Comparison of ENCODE assay signal across 8 cellular contexts in genomic region chr6:27517928-27518787, GRCh38. TPM values are rescaled to one million over a fixed set of nuclear protein-coding genes. Genes with fewer than 3 reads are reported as not detected.
DNase-seq lines count a peak whose midpoint lies in the region; ATAC-seq and TF ChIP-seq lines count a peak whose summit lies in the region.

No MANE protein-coding gene starts in this region.

- peaks cover 40% of the 10 kb centered on the region for H3K27me3 Mint-ChIP-seq in dendritic cell treated with granulocyte-macrophage colony-stimulating factor and Interleukin-4, amounts not matched to agents 40 ng/mL and 50 ng/mL, for 4 days
- H3K27me3 Mint-ChIP-seq in naive thymus-derived CD8-positive, alpha-beta T cell, result peaks cover 13 to 34% (median 25%) of the 10 kb centered on the region in 5 donors

- no peaks in the 10 kb centered on the region for H3K4me1 Mint-ChIP-seq in dendritic cell treated with granulocyte-macrophage colony-stimulating factor and Interleukin-4, amounts not matched to agents 40 ng/mL and 50 ng/mL, for 4 days (ENCODE audit: low read depth)
- H3K4me1 Mint-ChIP-seq in naive thymus-derived CD8-positive, alpha-beta T cell, result peaks cover 7 to 23% (median 20%) of the 10 kb centered on the region in 4 donors

- TF ChIP-seq CTCF in AG04450 (IDR thresholded peaks at IDR 0.05; ENCODE audit: low read depth, low read length) (no peak), OCI-LY7 (conservative IDR thresholded peaks at IDR 0.05; ENCODE audit: low read length) (no peak), lower leg skin (IDR thresholded peaks at IDR 0.05) (no peak)

- peak overlapping the region; percentile 75 for H3K4me2 ChIP-seq in OCI-LY7 (ENCODE audit: low read length)

- no peak for TF ChIP-seq POLR2A in lower leg skin (IDR thresholded peaks at IDR 0.05)

- no peaks in the 10 kb centered on the region for H3K36me3 ChIP-seq in OCI-LY7 (ENCODE audit: insufficient read depth, low read length)

- H3K4me3 Mint-ChIP-seq in dendritic cell treated with granulocyte-macrophage colony-stimulating factor and Interleukin-4, amounts not matched to agents 40 ng/mL and 50 ng/mL, for 4 days, result peak overlapping the region; percentile 82
- peak overlapping the region; percentile 88 to 95 (median 93) for H3K4me3 Mint-ChIP-seq in naive thymus-derived CD8-positive, alpha-beta T cell

- ATAC-seq in GM21529 (IDR thresholded peaks at IDR 0.05; ENCODE audit: unreplicated experiment) (peak; percentile 33), HG03378 (IDR thresholded peaks at IDR 0.05; ENCODE audit: unreplicated experiment) (no peak), HG03025 (IDR thresholded peaks at IDR 0.05; ENCODE audit: low FRiP score, unreplicated experiment) (no peak)
- peak; percentile 27 to 54 for ATAC-seq in naive thymus-derived CD8-positive, alpha-beta T cell

- POLR2A ChIA-PET in AG04450 (lab: Yijun Ruan, JAX) (interaction anchor here (0.6 to 1.4 kb wide), 2 partner anchors 45 kb away, joined by 3 to 4 read pairs; partner anchors contain the start of gene ZNF184), OCI-LY7 (lab: Charles Lee) (interaction anchor here (0.6 to 1.3 kb wide), 2 partner anchors 172 to 341 kb away, joined by 3 to 6 read pairs; no protein-coding TSS in a partner anchor)
- POLR2A ChIA-PET in naive thymus-derived CD8-positive, alpha-beta T cell (lab: Charles Lee), result interaction anchor here (1.0 to 2.4 kb wide), 8 partner anchors 9 to 376 kb away, joined by 3 to 12 read pairs (median 4); partner anchors contain the start of gene ZNF184

- H3K27ac ChIP-seq in AG04450 (ENCODE audit: low read depth, low read length), result no peak overlapping the region
- no peak overlapping the region for H3K27ac ChIP-seq in OCI-LY7 (ENCODE audit: low read depth, low read length, poor library complexity, severe bottlenecking)

- H2AFZ ChIP-seq in OCI-LY7 (ENCODE audit: low read length), result peak overlapping the region; percentile 98

- H3K9me3 ChIP-seq in AG04450 (ENCODE audit: control insufficient read depth, insufficient read depth, low read length) (no peaks in the 10 kb centered on the region; the same call in 1 of the 2 replicates), OCI-LY7 (ENCODE audit: low read length) (no peaks in the 10 kb centered on the region)

- peaks cover 7% of the 10 kb centered on the region for H3K4me1 ChIP-seq in OCI-LY7 (ENCODE audit: insufficient read depth, low read length, poor library complexity, severe bottlenecking)

- H3K79me2 ChIP-seq in OCI-LY7 (ENCODE audit: insufficient read depth, low read depth, low read length), result no peaks in the 10 kb centered on the region

- intact Hi-C loops in OCI-LY7 (cut with micrococcal nuclease; ENCODE audit: unreplicated experiment) (loop anchor here (2.0 to 5.0 kb wide), 4 partner anchors 41 to 279 kb away; partner anchors contain the start of gene POM121L2), lower leg skin (cut with DNase I; ENCODE audit: low total_unique reads) (loop anchor here (5.0 kb wide), 1 partner anchor 936 kb away; no protein-coding TSS in a partner anchor)
- intact Hi-C loops in dendritic cell treated with granulocyte-macrophage colony-stimulating factor and Interleukin-4, amounts not matched to agents 40 ng/mL and 50 ng/mL, for 4 days (cut with micrococcal nuclease), result loop anchor here (2.0 to 5.0 kb wide), 2 partner anchors 39 to 379 kb away; no protein-coding TSS in a partner anchor

- BruUV-seq in OCI-LY7 (replicated peaks; lab: Mats Ljungman, UMichigan), result no TSS peak

- H3K4me3 ChIP-seq in AG04450 (ENCODE audit: low read depth, low read length) (peak overlapping the region; percentile 93), OCI-LY7 (ENCODE audit: low read depth, low read length, poor library complexity, severe bottlenecking) (peak overlapping the region; percentile 73), lower leg skin (ENCODE audit: low read depth, poor library complexity, severe bottlenecking) (no peak overlapping the region)

- WGBS in lower leg skin, 2 donors, result 26 to 28% methylated on average over 12 of the region's 12 CpGs

- peak overlapping the region; percentile 81 for H3K27ac Mint-ChIP-seq in dendritic cell treated with granulocyte-macrophage colony-stimulating factor and Interleukin-4, amounts not matched to agents 40 ng/mL and 50 ng/mL, for 4 days
- H3K27ac Mint-ChIP-seq in naive thymus-derived CD8-positive, alpha-beta T cell, result peak overlapping the region; percentile 79 to 95 (median 86)

- no peaks in the 10 kb centered on the region for H3K36me3 Mint-ChIP-seq in dendritic cell treated with granulocyte-macrophage colony-stimulating factor and Interleukin-4, amounts not matched to agents 40 ng/mL and 50 ng/mL, for 4 days (ENCODE audit: low read depth)
- H3K36me3 Mint-ChIP-seq in naive thymus-derived CD8-positive, alpha-beta T cell, result no peaks in the 10 kb centered on the region

- no peaks in the 10 kb centered on the region for H3K9me2 ChIP-seq in OCI-LY7 (ENCODE audit: insufficient read depth, low read length)

- H3K27me3 ChIP-seq in AG04450 (ENCODE audit: control insufficient read depth, insufficient read depth, low read length), result peaks cover 11% of the 10 kb centered on the region

- H3K9me3 Mint-ChIP-seq in dendritic cell treated with granulocyte-macrophage colony-stimulating factor and Interleukin-4, amounts not matched to agents 40 ng/mL and 50 ng/mL, for 4 days, result no peaks in the 10 kb centered on the region
- H3K9me3 Mint-ChIP-seq in naive thymus-derived CD8-positive, alpha-beta T cell, result no peaks in the 10 kb centered on the region

- DNase-seq in AG04450 (ENCODE audit: low read depth, low spot score) (no peak), OCI-LY7 (ENCODE audit: low spot score) (no peak), lower leg skin (ENCODE audit: low spot score in 2 of 2) (no peak)
- DNase-seq in naive thymus-derived CD8-positive, alpha-beta T cell, result no peak

- H4K20me1 ChIP-seq in OCI-LY7 (ENCODE audit: insufficient read depth, low read length), result no peaks in the 10 kb centered on the region

- CTCF ChIA-PET in AG04450 (lab: Charles Lee), result interaction anchor here (0.6 to 2.7 kb wide), 27 partner anchors 8 to 379 kb away, joined by 3 to 36 read pairs (median 4); no protein-coding TSS in a partner anchor
- CTCF ChIA-PET in OCI-LY7 (lab: Charles Lee; ENCODE audit: unreplicated experiment), result interaction anchor here (0.6 to 1.5 kb wide), 3 partner anchors 13 to 234 kb away, joined by 3 to 5 read pairs (median 4); no protein-coding TSS in a partner anchor

RNA-seq across cellular contexts. Expression of gene ZNF184, which starts 45.3 kb away (rescaled TPM):
- polyA plus RNA-seq in AG04450 (2011; rRNA removed), result 6.4 and 9.9 TPM in 2 replicates
- polyA minus RNA-seq in AG04450 (2011; rRNA and poly(A)+ RNA removed), result 5.1 and 10.0 TPM in 2 replicates
- total RNA-seq in OCI-LY7 (2014; rRNA removed; shearing (Covaris generic)), result 18.6 and 20.6 TPM in 2 replicates
- total RNA-seq in OCI-LY7 (2022) (17.7 and 23.6 TPM in 2 replicates), lower leg skin (10 to 100 TPM in 3 of 4 donors, 1 to 10 TPM in 1; 9.5 to 14.0 (median 12.3) TPM)
- 10 to 100 TPM; 10.4 to 10.8 TPM for total RNA-seq in naive thymus-derived CD8-positive, alpha-beta T cell
- 1 to 10 TPM; 3.8 to 7.8 (median 7.8) TPM for polyA plus RNA-seq in naive thymus-derived CD8-positive, alpha-beta T cell

Comparison
In these comparisons a context has a peak if more than half of its experiments do, and no peak if none do; other contexts are left out.
1. ATAC-seq: peak in GM21529 (single experiment) and naive thymus-derived CD8-positive, alpha-beta T cell (2 of 2); none in HG03378 (single experiment) and HG03025 (single experiment).